In genomic region chr7:3206771-3207191, GRCh38 we compare ENCODE assay signal across 20 cellular contexts.
DNase-seq lines count a peak whose midpoint lies in the region; ATAC-seq, FAIRE-seq and TF ChIP-seq lines count a peak whose summit lies in the region.
"Had no signal": no experiment of that assay in that cellular context is flagged by ENCODE, and none has a peak within 500 bp of the region (broad histone marks: within the 10 kb centered on the region; RNA-seq: fewer than 3 reads in every experiment).

No MANE protein-coding gene starts in this region.

- H3K4me2 ChIP-seq in HepG2 (ENCODE audit: low read depth, low read length) (no peak overlapping the region), neuronal stem cell (ENCODE audit: insufficient read depth, low read length, poor library complexity, severe bottlenecking) (no peak overlapping the region)

- no peak overlapping the region for H3K4me3 Mint-ChIP-seq in stimulated activated naive B cell treated with anti-CD40 and anti-IgM and Interleukin-4, amounts not matched to agents 10 μg/mL and 1 μg/mL and 100 μg/mL, for 72 hours
- H3K4me3 Mint-ChIP-seq in activated T-cell treated with anti-CD3 and anti-CD28 coated beads, Interleukin-2, amount 50 U/mL, for 72 hours, result no peak overlapping the region
- H3K4me3 Mint-ChIP-seq: B cell; CD4-positive, alpha-beta T cell had no signal

- POLR2A ChIA-PET in HepG2 (lab: Yijun Ruan, JAX), result no interaction called here

- intact Hi-C loops in HepG2 (cut with micrococcal nuclease; ENCODE audit: unreplicated experiment), result no loop called here
- intact Hi-C loops in right lobe of liver (cut with DNase I), result no loop called here

- H2BK5ac ChIP-seq in neuronal stem cell (ENCODE audit: low read length), result no peak overlapping the region

- H3K79me2 ChIP-seq in HepG2 (ENCODE audit: insufficient read depth, low read length), result no peaks in the 10 kb centered on the region

- H3K9me3 Mint-ChIP-seq in stimulated activated naive B cell treated with anti-CD40 and anti-IgM and Interleukin-4, amounts not matched to agents 10 μg/mL and 1 μg/mL and 100 μg/mL, for 72 hours, result no peaks in the 10 kb centered on the region
- H3K9me3 Mint-ChIP-seq in activated T-cell treated with anti-CD3 and anti-CD28 coated beads, Interleukin-2, amount 50 U/mL, for 72 hours, result no peaks in the 10 kb centered on the region
- H3K9me3 Mint-ChIP-seq: CD4-positive, alpha-beta T cell had no signal

- no peak overlapping the region for H3K27ac Mint-ChIP-seq in stimulated activated naive B cell treated with anti-CD40 and anti-IgM and Interleukin-4, amounts not matched to agents 10 μg/mL and 1 μg/mL and 100 μg/mL, for 72 hours
- no peak overlapping the region for H3K27ac Mint-ChIP-seq in activated T-cell treated with anti-CD3 and anti-CD28 coated beads, Interleukin-2, amount 50 U/mL, for 72 hours
- H3K27ac Mint-ChIP-seq: B cell; CD4-positive, alpha-beta T cell had no signal

- H2AK5ac ChIP-seq in neuronal stem cell (ENCODE audit: low read depth, low read length), result no peak overlapping the region

- no peak for TF ChIP-seq POLR2A in HepG2 (IDR thresholded peaks at IDR 0.05; ENCODE audit: insufficient read depth in 1 of 2, low read depth in 2 of 2, low read length in 2 of 2)
- no peak for TF ChIP-seq POLR2A in right lobe of liver (IDR thresholded peaks at IDR 0.05)

- H3K27me3 Mint-ChIP-seq in stimulated activated naive B cell treated with anti-CD40 and anti-IgM and Interleukin-4, amounts not matched to agents 10 μg/mL and 1 μg/mL and 100 μg/mL, for 72 hours, result peaks cover 3 to 5% of the 10 kb centered on the region in 2 donors
- H3K27me3 Mint-ChIP-seq in activated T-cell treated with anti-CD3 and anti-CD28 coated beads, Interleukin-2, amount 50 U/mL, for 72 hours (ENCODE audit: low read depth), result no peaks in the 10 kb centered on the region
- H3K27me3 Mint-ChIP-seq: B cell; CD4-positive, alpha-beta T cell had no signal

- in situ Hi-C loops in HepG2 (cut with HindIII; ENCODE audit: extremely low pct_ligation_motif_present, low pct_unique_long_range_greater_than_20kb), result no loop called here

- no peaks in the 10 kb centered on the region for H4K20me1 ChIP-seq in HepG2 (ENCODE audit: insufficient read depth, low read length)

- BruUV-seq in HepG2 (replicated peaks; lab: Mats Ljungman, UMichigan), result no TSS peak

- H3K36me3 ChIP-seq in HepG2 (replicated peaks in 1 of 2; ENCODE audit: control insufficient read depth in 1 of 2, insufficient read depth in 2 of 2, low read length in 2 of 2) (no peaks in the 10 kb centered on the region), right lobe of liver (no peaks in the 10 kb centered on the region), neuronal stem cell (replicated peaks in 1 of 2; ENCODE audit: control insufficient read depth in 2 of 2, insufficient read depth in 2 of 2, low read length in 2 of 2) (no peaks in the 10 kb centered on the region)
- H3K36me3 ChIP-seq: SJCRH30 had no signal

- H3K27me3 ChIP-seq in HepG2 (ENCODE audit: control insufficient read depth in 1 of 2, insufficient read depth in 2 of 2, low read length in 2 of 2), result no peaks in the 10 kb centered on the region
- no peaks in the 10 kb centered on the region for H3K27me3 ChIP-seq in right lobe of liver
- no peaks in the 10 kb centered on the region for H3K27me3 ChIP-seq in neuronal stem cell (ENCODE audit: control insufficient read depth in 3 of 3, insufficient read depth in 3 of 3, low read depth in 1 of 3, low read length in 3 of 3)
- H3K27me3 ChIP-seq: SJCRH30 had no signal

- H3K4me1 ChIP-seq in HepG2 (ENCODE audit: insufficient read depth, low read length) (no peaks in the 10 kb centered on the region), right lobe of liver (no peaks in the 10 kb centered on the region), neuronal stem cell (ENCODE audit: control insufficient read depth in 2 of 2, insufficient read depth in 1 of 2, low read depth in 1 of 2, low read length in 2 of 2) (no peaks in the 10 kb centered on the region)
- H3K4me1 ChIP-seq: SJCRH30 had no signal

- DNase-seq in HepG2 (ENCODE audit: low spot score), result no peak
- DNase-seq in right lobe of liver, result no peak
- peak; percentile 40 for DNase-seq in RPMI8226
- DNase-seq in neuronal stem cell (ENCODE audit: low spot score), result no peak
- DNase-seq in NOMO-1 treated with DMSO at 0.1 percent for 48 hours (lab: John Stamatoyannopoulos, UW; ENCODE audit: unreplicated experiment), result no peak
- DNase-seq in stimulated activated naive B cell treated with anti-CD40 and anti-IgM and Interleukin-4, amounts not matched to agents 10 μg/mL and 1 μg/mL and 100 μg/mL, for 72 hours, result no peak
- no peak for DNase-seq in activated T-cell treated with anti-CD3 and anti-CD28 coated beads, Interleukin-2, amount 50 U/mL, for 72 hours
- DNase-seq: CD4-positive, alpha-beta T cell; DND-41; GF-D8; GM23248; NCI-H1694; NCI-H510A treated with DMSO at 0.1 percent for 48 hours; OCI-M1; SJCRH30 had no signal

- FAIRE-seq in HepG2 (lab: Jason Lieb, UNC), result no peak
- FAIRE-seq: D721Med, GM19239 had no signal

- no peak for TF ChIP-seq RAD21 in HepG2 (CRISPR knock-in tag; IDR thresholded peaks at IDR 0.05)

- TF ChIP-seq CTCF in HepG2 (CRISPR knock-in tag; IDR thresholded peaks at IDR 0.05) (no peak), right lobe of liver (IDR thresholded peaks at IDR 0.05) (no peak)

- no peak for TF ChIP-seq EP300 in HepG2 (IDR thresholded peaks at IDR 0.05; ENCODE audit: low read depth in 2 of 2, low read length in 2 of 2)
- no peak for TF ChIP-seq EP300 in HepG2 (CRISPR knock-in tag; IDR thresholded peaks at IDR 0.05; ENCODE audit: borderline replicate concordance)

- peak overlapping the region; percentile 7 for H3K18ac ChIP-seq in neuronal stem cell (ENCODE audit: low read length)

- H2AFZ ChIP-seq in HepG2 (ENCODE audit: low read length) (no peak overlapping the region), neuronal stem cell (ENCODE audit: low read length) (no peak overlapping the region)
- H2AFZ ChIP-seq: GM23248 had no signal

- no peak overlapping the region for H2BK120ac ChIP-seq in neuronal stem cell (ENCODE audit: low read depth, low read length)

- WGBS in HepG2 (ENCODE audit: low lambda C conversion rate), result 32% methylated on average over 4 of the region's 5 CpGs
- 95% methylated on average over 5 of the region's 5 CpGs for WGBS in right lobe of liver (ENCODE audit: insufficient coverage, low coverage, low lambda C conversion rate, missing lambda C conversion rate)
- WGBS in neuronal stem cell (ENCODE audit: extremely low coverage in 2 of 2, insufficient read length in 2 of 2, insufficient replicate concordance in 1 of 2), 2 donors, result no CpG with 5 or more reads among the region's 5 CpGs

- no peak overlapping the region for H3K4me3 ChIP-seq in HepG2 (replicated peaks in 1 of 3; ENCODE audit: insufficient read depth in 1 of 3, low read depth in 2 of 3, low read length in 3 of 3)
- H3K4me3 ChIP-seq in right lobe of liver, result no peak overlapping the region
- H3K4me3 ChIP-seq in neuronal stem cell (ENCODE audit: low read length in 2 of 2), result no peak overlapping the region
- H3K4me3 ChIP-seq: GM23248, SJCRH30 had no signal

- H3K9me3 ChIP-seq in HepG2 (ENCODE audit: low read length) (no peaks in the 10 kb centered on the region), right lobe of liver (no peaks in the 10 kb centered on the region), neuronal stem cell (replicated peaks in 1 of 2; ENCODE audit: control insufficient read depth in 2 of 2, insufficient read depth in 1 of 2, low read depth in 1 of 2, low read length in 2 of 2) (peaks cover 0 to 4% of the 10 kb centered on the region in 2 donors)
- H3K9me3 ChIP-seq: SJCRH30 had no signal

- no peak overlapping the region for H3K14ac ChIP-seq in neuronal stem cell (ENCODE audit: low read length)

- ATAC-seq in HepG2 (no peak), right lobe of liver (no peak)
- no peak for ATAC-seq in stimulated activated naive B cell treated with anti-CD40 and anti-IgM and Interleukin-4, amounts not matched to agents 10 μg/mL and 1 μg/mL and 100 μg/mL, for 72 hours (replicated peaks)
- ATAC-seq in activated T-cell treated with anti-CD3 and anti-CD28 coated beads, Interleukin-2, amount 50 U/mL, for 72 hours (replicated peaks in 1 of 2), result no peak
- ATAC-seq: HCT116 had no signal

- H2BK15ac ChIP-seq in neuronal stem cell (ENCODE audit: low read length), result no peak overlapping the region

- CTCF ChIA-PET in HepG2 (lab: Yijun Ruan, JAX; ENCODE audit: low intra/inter-chr PET ratio, low total read pairs), result no interaction called here

- H3K27ac ChIP-seq in HepG2 (ENCODE audit: extremely low read length, insufficient read depth, low read length) (no peak overlapping the region), right lobe of liver (no peak overlapping the region), neuronal stem cell (replicated peaks; ENCODE audit: low read length) (no peak overlapping the region)
- H3K27ac ChIP-seq: GM23248, RWPE1, SJCRH30 had no signal

- no peak overlapping the region for H3K9ac ChIP-seq in HepG2 (ENCODE audit: insufficient read depth, low read depth, low read length)
- H3K9ac ChIP-seq in neuronal stem cell (ENCODE audit: low read depth, low read length, poor library complexity), result no peak overlapping the region
- H3K9ac ChIP-seq: GM23248 had no signal

- no peaks in the 10 kb centered on the region for H3K79me1 ChIP-seq in neuronal stem cell (ENCODE audit: low read depth, low read length)

- H3K4ac ChIP-seq in neuronal stem cell (ENCODE audit: low read length), result no peak overlapping the region

- no peak overlapping the region for H4K91ac ChIP-seq in neuronal stem cell (ENCODE audit: low read depth, low read length, poor library complexity)

- no peak overlapping the region for H3K23ac ChIP-seq in neuronal stem cell (ENCODE audit: low read depth, low read length, poor library complexity)

- H4K8ac ChIP-seq in neuronal stem cell (ENCODE audit: low read depth, low read length), result no peak overlapping the region

- H2BK12ac ChIP-seq in neuronal stem cell (ENCODE audit: low read length), result no peak overlapping the region

- peaks cover 3 to 5% of the 10 kb centered on the region in 2 donors for H3K4me1 Mint-ChIP-seq in stimulated activated naive B cell treated with anti-CD40 and anti-IgM and Interleukin-4, amounts not matched to agents 10 μg/mL and 1 μg/mL and 100 μg/mL, for 72 hours
- no peaks in the 10 kb centered on the region for H3K4me1 Mint-ChIP-seq in activated T-cell treated with anti-CD3 and anti-CD28 coated beads, Interleukin-2, amount 50 U/mL, for 72 hours (ENCODE audit: low read depth)

- no peaks in the 10 kb centered on the region for H3K36me3 Mint-ChIP-seq in stimulated activated naive B cell treated with anti-CD40 and anti-IgM and Interleukin-4, amounts not matched to agents 10 μg/mL and 1 μg/mL and 100 μg/mL, for 72 hours
- no peaks in the 10 kb centered on the region for H3K36me3 Mint-ChIP-seq in activated T-cell treated with anti-CD3 and anti-CD28 coated beads, Interleukin-2, amount 50 U/mL, for 72 hours (ENCODE audit: insufficient read depth in 2 of 2)
